In the genomic region with DNA sequence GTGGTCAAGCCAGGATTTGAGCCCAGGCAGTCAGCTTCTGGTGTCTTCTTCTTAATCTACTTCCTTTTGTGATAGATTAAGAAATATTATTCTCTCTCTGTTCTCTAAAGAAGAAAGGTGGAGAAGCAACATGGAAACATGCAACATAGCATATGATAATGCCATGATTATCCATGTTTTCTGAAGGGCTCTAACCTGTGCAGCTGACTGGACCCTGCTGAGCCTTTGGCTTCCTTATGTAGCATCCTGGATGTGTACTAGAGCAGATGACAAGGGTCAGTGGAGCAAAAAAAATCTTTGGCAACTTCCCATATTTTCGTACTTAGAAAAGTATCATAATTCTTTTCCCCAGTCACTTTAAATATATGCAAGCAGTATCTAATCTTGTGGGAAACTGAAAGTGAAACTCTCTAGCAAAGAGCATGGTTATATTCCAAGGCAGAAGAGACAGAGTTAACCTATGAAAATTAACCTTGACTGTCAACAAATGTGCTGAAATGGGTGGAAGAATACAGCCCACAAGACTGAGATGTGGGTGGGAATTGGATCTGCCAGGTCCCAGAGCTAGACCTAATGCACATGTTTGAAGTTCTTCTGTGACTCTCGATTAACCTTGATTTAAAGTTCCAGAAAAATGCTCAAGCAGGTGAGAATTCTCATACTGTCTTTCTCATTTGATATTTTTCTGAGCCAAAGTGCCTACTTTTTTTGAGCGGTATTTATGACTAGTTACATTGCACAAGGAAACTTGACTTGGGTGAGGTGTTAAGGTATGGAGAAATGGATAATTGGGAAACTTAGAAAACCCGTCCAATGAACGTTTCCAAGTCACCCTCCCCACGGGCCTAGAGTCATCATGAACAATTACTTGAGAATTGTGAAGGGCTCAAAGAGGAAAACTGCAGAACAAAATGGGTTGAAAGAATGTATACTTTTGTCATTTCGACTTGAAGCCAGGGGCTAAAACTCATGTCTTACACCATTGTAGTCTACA, we compare ENCODE assay signal across 8 cellular contexts.
DNase-seq lines count a peak whose midpoint lies in the region; ATAC-seq and TF ChIP-seq lines count a peak whose summit lies in the region.

No MANE protein-coding gene starts in this region.

- H3K36me3 Mint-ChIP-seq in activated naive CD8-positive, alpha-beta T cell, result peaks cover 10% of the 10 kb centered on the region
- peaks cover 10% of the 10 kb centered on the region for H3K36me3 Mint-ChIP-seq in activated naive CD8-positive, alpha-beta T cell treated with anti-CD3 and anti-CD28 coated beads for 36 hours

- peak; percentile 69 for ATAC-seq in stimulated activated naive CD8-positive, alpha-beta T cell treated with anti-CD3 and anti-CD28 coated beads, Interleukin-15, amount 100 ng/mL, for 72 hours
- no peak for ATAC-seq in esophagus mucosa

- DNase-seq in activated naive CD8-positive, alpha-beta T cell treated with anti-CD3 and anti-CD28 coated beads for 36 hours, result no peak
- DNase-seq in HT1080 (ENCODE audit: low read depth) (peak; percentile 6), dermis blood vessel endothelial cell (peak; percentile 12), posterior cingulate gyrus (no peak), colonic mucosa (no peak)
- DNase-seq in stimulated activated naive CD8-positive, alpha-beta T cell treated with anti-CD3 and anti-CD28 coated beads, Interleukin-15, amount 100 ng/mL, for 72 hours, result no peak

- H3K27me3 ChIP-seq in colonic mucosa, result no peaks in the 10 kb centered on the region

- H3K4me1 Mint-ChIP-seq in activated naive CD8-positive, alpha-beta T cell (ENCODE audit: low read depth), result peaks cover 32% of the 10 kb centered on the region
- peaks cover 28% of the 10 kb centered on the region for H3K4me1 Mint-ChIP-seq in activated naive CD8-positive, alpha-beta T cell treated with anti-CD3 and anti-CD28 coated beads for 36 hours
- H3K4me1 Mint-ChIP-seq in stimulated activated naive CD8-positive, alpha-beta T cell treated with anti-CD3 and anti-CD28 coated beads, Interleukin-15, amount 100 ng/mL, for 72 hours, result peaks cover 20% of the 10 kb centered on the region

- no peaks in the 10 kb centered on the region for H3K36me3 ChIP-seq in colonic mucosa

- peak overlapping the region; percentile 63 for H3K4me3 Mint-ChIP-seq in activated naive CD8-positive, alpha-beta T cell
- H3K4me3 Mint-ChIP-seq in activated naive CD8-positive, alpha-beta T cell treated with anti-CD3 and anti-CD28 coated beads for 36 hours, result no peak overlapping the region
- peak overlapping the region; percentile 48 to 52 for H3K4me3 Mint-ChIP-seq in stimulated activated naive CD8-positive, alpha-beta T cell treated with anti-CD3 and anti-CD28 coated beads, Interleukin-15, amount 100 ng/mL, for 72 hours

- no peaks in the 10 kb centered on the region for H3K4me1 ChIP-seq in colonic mucosa

- TF ChIP-seq CTCF in colonic mucosa (IDR thresholded peaks at IDR 0.05), result no peak

- H3K27ac Mint-ChIP-seq in activated naive CD8-positive, alpha-beta T cell, result peak overlapping the region; percentile 51
- no peak overlapping the region for H3K27ac Mint-ChIP-seq in activated naive CD8-positive, alpha-beta T cell treated with anti-CD3 and anti-CD28 coated beads for 36 hours
- H3K27ac Mint-ChIP-seq in stimulated activated naive CD8-positive, alpha-beta T cell treated with anti-CD3 and anti-CD28 coated beads, Interleukin-15, amount 100 ng/mL, for 72 hours, result peak overlapping the region in 1 of 2 donors; percentile 34

- no peaks in the 10 kb centered on the region for H3K27me3 Mint-ChIP-seq in activated naive CD8-positive, alpha-beta T cell
- no peaks in the 10 kb centered on the region for H3K27me3 Mint-ChIP-seq in activated naive CD8-positive, alpha-beta T cell treated with anti-CD3 and anti-CD28 coated beads for 36 hours
- no peaks in the 10 kb centered on the region for H3K27me3 Mint-ChIP-seq in stimulated activated naive CD8-positive, alpha-beta T cell treated with anti-CD3 and anti-CD28 coated beads, Interleukin-15, amount 100 ng/mL, for 72 hours

- H3K9me3 Mint-ChIP-seq in activated naive CD8-positive, alpha-beta T cell (ENCODE audit: low read depth), result no peaks in the 10 kb centered on the region
- no peaks in the 10 kb centered on the region for H3K9me3 Mint-ChIP-seq in activated naive CD8-positive, alpha-beta T cell treated with anti-CD3 and anti-CD28 coated beads for 36 hours
- no peaks in the 10 kb centered on the region for H3K9me3 Mint-ChIP-seq in stimulated activated naive CD8-positive, alpha-beta T cell treated with anti-CD3 and anti-CD28 coated beads, Interleukin-15, amount 100 ng/mL, for 72 hours

- no peak overlapping the region for H3K9ac ChIP-seq in colonic mucosa (ENCODE audit: low read depth in 2 of 2, low read length in 2 of 2)

- no peak overlapping the region for H3K4me3 ChIP-seq in colonic mucosa

- no peak overlapping the region for H3K27ac ChIP-seq in colonic mucosa

- intact Hi-C loops in posterior cingulate gyrus (cut with DNase I), result no loop called here
- intact Hi-C loops in colonic mucosa (cut with DNase I), result no loop called here

- no peaks in the 10 kb centered on the region for H3K9me3 ChIP-seq in colonic mucosa

Comparison
In these comparisons a context has a peak if more than half of its experiments do, and no peak if none do; other contexts are left out.
1. DNase-seq: peak in HT1080 (single experiment) and dermis blood vessel endothelial cell (single experiment); none in activated naive CD8-positive, alpha-beta T cell treated with anti-CD3 and anti-CD28 coated beads for 36 hours (single experiment), stimulated activated naive CD8-positive, alpha-beta T cell treated with anti-CD3 and anti-CD28 coated beads, Interleukin-15, amount 100 ng/mL, for 72 hours (0 of 2), posterior cingulate gyrus (0 of 10) and colonic mucosa (single experiment).